8 cellular contexts compared by ENCODE assay signal in the genomic region with DNA sequence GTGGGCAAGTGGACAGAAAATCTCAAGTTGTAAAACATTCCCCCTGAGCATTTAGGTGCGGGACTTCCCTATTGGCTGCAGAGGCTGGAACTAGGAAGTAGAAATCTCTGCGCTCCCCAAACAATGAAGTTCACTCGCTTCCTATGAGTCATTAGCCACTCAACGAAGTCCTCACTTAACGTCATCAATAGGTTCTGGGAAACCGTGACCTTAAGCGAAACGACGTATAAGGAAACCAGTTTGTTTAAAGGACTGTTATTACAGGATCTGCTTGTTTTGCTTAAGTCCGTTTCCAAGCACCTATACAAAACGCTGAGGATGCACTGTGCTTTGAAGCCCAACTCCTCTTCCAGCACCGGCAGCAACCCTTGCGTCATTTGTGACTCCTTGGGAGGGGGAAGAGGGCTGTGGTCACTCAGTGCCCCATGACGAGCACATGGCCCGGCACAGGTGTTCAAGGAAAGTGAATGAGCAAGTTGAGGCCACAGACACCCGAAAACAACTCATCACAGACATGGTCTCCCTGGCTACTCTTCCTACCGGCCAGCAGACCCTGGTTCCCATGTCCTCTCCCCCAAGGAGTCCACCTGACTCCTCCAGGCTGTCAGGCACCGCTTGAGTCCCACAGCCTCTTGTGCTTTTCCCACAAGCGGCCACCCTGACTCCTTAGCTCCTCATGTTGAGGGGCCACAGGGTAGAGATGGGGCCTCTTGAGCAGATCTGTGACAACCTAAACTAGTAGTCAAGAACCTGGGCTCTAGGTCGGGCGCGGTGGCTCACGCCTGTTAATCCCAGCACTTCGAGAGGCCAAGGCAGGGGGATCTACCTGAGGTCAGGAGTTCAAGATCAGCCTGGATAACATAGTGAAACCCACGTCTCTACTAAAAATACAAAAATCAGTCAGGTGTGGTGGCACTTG.
A peak's percentile ranks its signal among the peaks of the same experiment; 100 is the strongest.
DNase-seq lines count a peak whose midpoint lies in the region; ATAC-seq and TF ChIP-seq lines count a peak whose summit lies in the region.

No MANE protein-coding gene starts in this region.

- H3K4me3 ChIP-seq in OCI-LY3 (ENCODE audit: low read length), result peak overlapping the region; percentile 1; the same call in 1 of the 2 replicates

- H3K27ac ChIP-seq in OCI-LY3 (ENCODE audit: low read length), result peak overlapping the region; percentile 73

- H4K20me1 ChIP-seq in OCI-LY3 (ENCODE audit: insufficient read depth, low read length), result peaks cover 24% of the 10 kb centered on the region

- H3K79me2 ChIP-seq in OCI-LY3 (ENCODE audit: low read length), result peaks cover 27% of the 10 kb centered on the region

- peaks cover 42% of the 10 kb centered on the region for H3K4me1 ChIP-seq in OCI-LY3 (ENCODE audit: low read length)

- no peaks in the 10 kb centered on the region for H3K27me3 ChIP-seq in OCI-LY3 (ENCODE audit: low read depth, low read length)

- no peak for ATAC-seq in HG03039 (IDR thresholded peaks at IDR 0.05; ENCODE audit: unreplicated experiment)

- peak overlapping the region; percentile 55 for H3K4me2 ChIP-seq in OCI-LY3 (ENCODE audit: low read length)

- in situ Hi-C loops in ACHN (cut with HindIII; ENCODE audit: low pct_ligation_motif_present, low pct_unique_long_range_greater_than_20kb, low sequenced_read_pairs), result no loop called here

- peak overlapping the region; percentile 3; the same call in 1 of the 2 replicates for H3K9ac ChIP-seq in OCI-LY3 (ENCODE audit: low read length)

- peaks cover 35% of the 10 kb centered on the region for H3K36me3 ChIP-seq in OCI-LY3 (replicated peaks; ENCODE audit: low read depth, low read length)

- H2AFZ ChIP-seq in OCI-LY3 (ENCODE audit: low read depth, low read length), result no peak overlapping the region

- no peak for TF ChIP-seq CTCF in GM20000 (IDR thresholded peaks at IDR 0.05; ENCODE audit: extremely low read depth, missing control alignments)
- TF ChIP-seq CTCF in OCI-LY3 (IDR thresholded peaks at IDR 0.05; ENCODE audit: low read depth, low read length), result no peak

- DNase-seq in ACHN (peak; percentile 96), GM20000 (ENCODE audit: low spot score) (peak; percentile 74), glomerular visceral epithelial cell (ENCODE audit: extremely low spot score) (peak; percentile 88), smooth muscle cell of the brain vasculature (ENCODE audit: low read depth, low spot score) (peak; percentile 89), NCI-H1092 (lab: John Stamatoyannopoulos, UW) (no peak)
- DNase-seq in activated T-cell treated with anti-CD3 and anti-CD28 coated beads, Interleukin-2, amount 50 U/mL, for 1 hour, result peak; percentile 63

- no peaks in the 10 kb centered on the region for H3K9me3 ChIP-seq in OCI-LY3 (ENCODE audit: insufficient read depth, low read length)
